Comparison of ENCODE assay signal across 19 cellular contexts in genomic region chr10:77081411-77082010, GRCh38.
DNase-seq lines count a peak whose midpoint lies in the region; ATAC-seq, FAIRE-seq and TF ChIP-seq lines count a peak whose summit lies in the region.
"Had no signal": no experiment of that assay in that cellular context is flagged by ENCODE, and none has a peak within 500 bp of the region (broad histone marks: within the 10 kb centered on the region; RNA-seq: fewer than 3 reads in every experiment).

No MANE protein-coding gene starts in this region.

- H3K27ac ChIP-seq in H1 (ENCODE audit: low read depth, low read length) (no peak overlapping the region), iPS DF 6.9 (ENCODE audit: low read length) (no peak overlapping the region)
- H3K27ac ChIP-seq: C4-2B, RWPE1, SJCRH30 had no signal

- no peak overlapping the region for H3K9ac ChIP-seq in H1 (replicated peaks in 1 of 4; ENCODE audit: extremely low read depth in 1 of 4, low read depth in 3 of 4, low read length in 3 of 4)

- in situ Hi-C loops in HAP-1 (cut with MboI; ENCODE audit: low sequenced_read_pairs) = no loop called here

- POLR2A ChIA-PET in H1 (lab: Charles Lee; ENCODE audit: partially characterized antibody) = no interaction called here

- peak overlapping the region in 1 of 3 experiments; percentile 4 for H3K4me3 Mint-ChIP-seq in nephron
- H3K4me3 Mint-ChIP-seq: HFFc6, IgD-negative memory B cell had no signal

- H3K79me2 ChIP-seq in H1 (ENCODE audit: control insufficient read depth in 1 of 2, insufficient read depth in 2 of 2, low read length in 2 of 2) = no peaks in the 10 kb centered on the region

- CTCF ChIA-PET in H1 (lab: Charles Lee; ENCODE audit: partially characterized antibody) = interaction anchor here (0.7 to 5.2 kb wide), 8 partner anchors 12 to 661 kb away, joined by 3 to 25 read pairs (median 6); no protein-coding TSS in a partner anchor

- peak overlapping the region; percentile 11 for H2BK120ac ChIP-seq in H1 (replicated peaks; ENCODE audit: low read depth, low read length)

- H2BK12ac ChIP-seq in H1 (ENCODE audit: low read depth, low read length) = peak overlapping the region; percentile 44; the same call in 1 of the 2 replicates

- peak overlapping the region; percentile 56 for H3K4me2 ChIP-seq in H1 (ENCODE audit: insufficient read depth in 1 of 2, low read depth in 2 of 2, low read length in 2 of 2)

- H3K27ac Mint-ChIP-seq in nephron = peak overlapping the region; percentile 63 to 94 (median 84)
- H3K27ac Mint-ChIP-seq: HFFc6, IgD-negative memory B cell had no signal

- 0 out of 2 replicates have a peak, but pooled peaks cover 3% of the 10 kb centered on the region for H3K27me3 ChIP-seq in HAP-1 (ENCODE audit: low read depth)
- H3K27me3 ChIP-seq in H1 (replicated peaks in 1 of 4; ENCODE audit: control insufficient read depth in 3 of 4, extremely low read depth in 1 of 4, insufficient read depth in 3 of 4, low read length in 3 of 4) = no peaks in the 10 kb centered on the region
- no peaks in the 10 kb centered on the region for H3K27me3 ChIP-seq in iPS DF 6.9 (ENCODE audit: control insufficient read depth, insufficient read depth, low read length)
- no peaks in the 10 kb centered on the region for H3K27me3 ChIP-seq in H7 (ENCODE audit: control insufficient read depth, insufficient read depth, low read length)

- H3K9me3 Mint-ChIP-seq in nephron = no peaks in the 10 kb centered on the region
- H3K9me3 Mint-ChIP-seq: HFFc6, IgD-negative memory B cell had no signal

- H3K4me1 Mint-ChIP-seq in nephron = peaks cover 56% of the 10 kb centered on the region
- H3K4me1 Mint-ChIP-seq: IgD-negative memory B cell had no signal

- peak overlapping the region; percentile 5; the same call in 1 of the 2 replicates for H3K18ac ChIP-seq in H1 (ENCODE audit: extremely low read depth, low read length)

- H3K36me3 Mint-ChIP-seq in nephron (ENCODE audit: low read depth) = peaks cover 3% of the 10 kb centered on the region
- H3K36me3 Mint-ChIP-seq: IgD-negative memory B cell had no signal

- H3K23me2 ChIP-seq in H1 (ENCODE audit: low read depth, low read length) = no peaks in the 10 kb centered on the region

- no peaks in the 10 kb centered on the region for H4K20me1 ChIP-seq in H1 (replicated peaks in 1 of 2; ENCODE audit: control insufficient read depth in 1 of 2, insufficient read depth in 2 of 2, low read length in 2 of 2)

- H3K23ac ChIP-seq in H1 (ENCODE audit: insufficient read length) = no peak overlapping the region

- no peak overlapping the region for H2AFZ ChIP-seq in H1 (ENCODE audit: low read length)

- ATAC-seq in HG02610 (IDR thresholded peaks at IDR 0.05; ENCODE audit: unreplicated experiment) = no peak
- no peak for ATAC-seq in GM19395 (IDR thresholded peaks at IDR 0.05; ENCODE audit: unreplicated experiment)
- no peak for ATAC-seq in GM19452 (IDR thresholded peaks at IDR 0.05; ENCODE audit: unreplicated experiment)

- 9% methylated on average over 7 of the region's 7 CpGs; no CpG with 5 or more reads in 1 of the 2 experiments for WGBS in H1 (ENCODE audit: extremely low coverage in 1 of 2, insufficient coverage in 1 of 2, insufficient read length in 1 of 2, insufficient replicate concordance in 2 of 2, low coverage in 1 of 2, low lambda C conversion rate in 2 of 2, missing lambda C conversion rate in 1 of 2), 2 experiments
- WGBS in iPS DF 6.9 (ENCODE audit: insufficient coverage, insufficient read length) = no CpG with 5 or more reads among the region's 7 CpGs

- H2AK5ac ChIP-seq in H1 (ENCODE audit: low read depth, low read length) = 0 out of 2 replicates have a peak overlapping the region, but pooled peaks have one; percentile 40

- H4K8ac ChIP-seq in H1 (ENCODE audit: extremely low read depth, insufficient read depth, low read length) = peak overlapping the region; percentile 57; the same call in 1 of the 2 replicates

- no peak for TF ChIP-seq POLR2A in H1 (IDR thresholded peaks at IDR 0.05; ENCODE audit: control extremely low read depth in 1 of 2, low read depth in 2 of 2, low read length in 2 of 2)

- H3K9me3 ChIP-seq in HAP-1 = no peaks in the 10 kb centered on the region
- H3K9me3 ChIP-seq in H1 (ENCODE audit: insufficient read depth in 2 of 2, low read depth in 1 of 2, low read length in 1 of 2) = no peaks in the 10 kb centered on the region
- H3K9me3 ChIP-seq in iPS DF 6.9 (ENCODE audit: control insufficient read depth, insufficient read depth, low read length) = no peaks in the 10 kb centered on the region
- H3K9me3 ChIP-seq: SJCRH30 had no signal

- H3K14ac ChIP-seq in H1 (ENCODE audit: insufficient read length) = no peak overlapping the region

- DNase-seq in HAP-1 (ENCODE audit: low spot score in 2 of 2) (peak; percentile 14 to 65), H1 (ENCODE audit: low read depth in 1 of 2, low spot score in 2 of 2) (no peak), iPS DF 6.9 (ENCODE audit: low read depth, low spot score) (peak; percentile 7), H7 (no peak)
- DNase-seq: COR-L47, DMS53, HFFc6, NCI-H2029 treated with DMSO at 0.1 percent for 48 hours, NCI-H524 treated with DMSO at 0.1 percent for 48 hours, OCI-M1, SJCRH30 had no signal

- peak overlapping the region; percentile 9; the same call in 1 of the 2 replicates for H2BK20ac ChIP-seq in H1 (ENCODE audit: low read length)

- TF ChIP-seq CTCF in H1 (IDR thresholded peaks at IDR 0.05; ENCODE audit: control extremely low read depth in 1 of 3, insufficient read depth in 1 of 3, low read depth in 1 of 3, low read length in 3 of 3) = no peak
- no peak for TF ChIP-seq CTCF in nephron (IDR thresholded peaks at IDR 0.05; ENCODE audit: unreplicated experiment in 3 of 3)

- H3K36me3 ChIP-seq in HAP-1 (replicated peaks) (no peaks in the 10 kb centered on the region), H1 (ENCODE audit: control insufficient read depth in 2 of 4, insufficient read depth in 4 of 4, low read length in 3 of 4) (no peaks in the 10 kb centered on the region), iPS DF 6.9 (ENCODE audit: control insufficient read depth, insufficient read depth, low read length) (no peaks in the 10 kb centered on the region), H7 (replicated peaks; ENCODE audit: control insufficient read depth, insufficient read depth, low read length) (no peaks in the 10 kb centered on the region)
- H3K36me3 ChIP-seq: SJCRH30 had no signal

- peak overlapping the region; percentile 62 for H4K91ac ChIP-seq in H1 (replicated peaks; ENCODE audit: insufficient read length, low read length)

- peak overlapping the region; percentile 37; the same call in 1 of the 2 replicates for H2BK5ac ChIP-seq in H1 (ENCODE audit: low read depth, low read length)

- no peak overlapping the region for H2BK15ac ChIP-seq in H1 (ENCODE audit: low read length)

- H3K56ac ChIP-seq in H1 (replicated peaks; ENCODE audit: insufficient read length, low read depth, low read length) = no peak overlapping the region

- H3K4ac ChIP-seq in H1 (replicated peaks; ENCODE audit: insufficient read length, low read depth, low read length) = peak overlapping the region; percentile 32

- H3K4me3 ChIP-seq in HAP-1 (no peak overlapping the region), H1 (ENCODE audit: extremely low read depth in 1 of 4, insufficient read depth in 2 of 4, low read depth in 3 of 4, low read length in 4 of 4) (peak overlapping the region in 1 of 4 experiments; percentile 38; a peak in 1 of 8 replicates), iPS DF 6.9 (ENCODE audit: low read length) (no peak overlapping the region), H7 (ENCODE audit: insufficient read depth, low read depth, low read length) (no peak overlapping the region)
- H3K4me3 ChIP-seq: SJCRH30 had no signal

- peaks cover 5% of the 10 kb centered on the region for H3K27me3 Mint-ChIP-seq in nephron (ENCODE audit: low read depth)
- H3K27me3 Mint-ChIP-seq: IgD-negative memory B cell had no signal

- no peak for TF ChIP-seq RAD21 in H1 (IDR thresholded peaks at IDR 0.05 in 1 of 2, conservative IDR thresholded peaks at IDR 0.05 in 1 of 2; ENCODE audit: low read depth in 2 of 2, low read length in 2 of 2)

- no peaks in the 10 kb centered on the region for H3K79me1 ChIP-seq in H1 (ENCODE audit: low read depth, low read length)

- no peak for FAIRE-seq in H1 (lab: Jason Lieb, UNC)
- FAIRE-seq: A204.1 had no signal

- H3K4me1 ChIP-seq in HAP-1 = no peaks in the 10 kb centered on the region
- peaks cover 7 to 18% (median 13%) of the 10 kb centered on the region in 4 experiments for H3K4me1 ChIP-seq in H1 (replicated peaks in 1 of 4; ENCODE audit: control insufficient read depth in 3 of 4, insufficient read depth in 4 of 4, low read length in 3 of 4)
- H3K4me1 ChIP-seq in iPS DF 6.9 (ENCODE audit: control insufficient read depth, insufficient read depth, low read length) = peaks cover 7% of the 10 kb centered on the region
- H3K4me1 ChIP-seq: SJCRH30 had no signal

- TF ChIP-seq EP300 in H1 (IDR thresholded peaks at IDR 0.05; ENCODE audit: borderline replicate concordance in 1 of 2, low read depth in 2 of 2, low read length in 2 of 2) = no peak

- no peak overlapping the region for H4K5ac ChIP-seq in H1 (ENCODE audit: insufficient read length, low read depth, low read length)

TF ChIP-seq in H1, 55 proteins besides CTCF, POLR2A, EP300 and RAD21 (continues in another document):
- TF ChIP-seq CHD2 (IDR thresholded peaks at IDR 0.05; ENCODE audit: low read length) (no peak), TBP (IDR thresholded peaks at IDR 0.05; ENCODE audit: low read depth, low read length) (no peak), EZH2 (IDR thresholded peaks at IDR 0.05; ENCODE audit: low read depth, low read length, severe bottlenecking) (no peak), JUN (IDR thresholded peaks at IDR 0.05; ENCODE audit: low read depth, low read length) (no peak), TEAD4 (IDR thresholded peaks at IDR 0.05; ENCODE audit: low read depth, low read length) (no peak), KDM4A (IDR thresholded peaks at IDR 0.05; ENCODE audit: low read depth, low read length, severe bottlenecking) (no peak), SIN3A (conservative IDR thresholded peaks at IDR 0.05 in 1 of 2, IDR thresholded peaks at IDR 0.05 in 1 of 2; ENCODE audit: low read depth in 1 of 2, low read length in 2 of 2) (no peak), SIX5 (IDR thresholded peaks at IDR 0.05; ENCODE audit: low read depth, low read length) (no peak), CTBP2 (IDR thresholded peaks at IDR 0.05; ENCODE audit: borderline replicate concordance, insufficient read depth, insufficient read length, low read length) (no peak), BCL11A (IDR thresholded peaks at IDR 0.05; ENCODE audit: low read depth in 2 of 2, low read length in 2 of 2) (no peak), USF2 (IDR thresholded peaks at IDR 0.05; ENCODE audit: low read length) (no peak), CHD1 (IDR thresholded peaks at IDR 0.05; ENCODE audit: low read depth, low read length) (no peak)

Comparison
In these comparisons a context has a peak if more than half of its experiments do, and no peak if none do; other contexts are left out.
1. DNase-seq: peak in HAP-1 (2 of 2) and iPS DF 6.9 (single experiment); none in H1 (0 of 2) and H7 (single experiment).